In the genomic region with DNA sequence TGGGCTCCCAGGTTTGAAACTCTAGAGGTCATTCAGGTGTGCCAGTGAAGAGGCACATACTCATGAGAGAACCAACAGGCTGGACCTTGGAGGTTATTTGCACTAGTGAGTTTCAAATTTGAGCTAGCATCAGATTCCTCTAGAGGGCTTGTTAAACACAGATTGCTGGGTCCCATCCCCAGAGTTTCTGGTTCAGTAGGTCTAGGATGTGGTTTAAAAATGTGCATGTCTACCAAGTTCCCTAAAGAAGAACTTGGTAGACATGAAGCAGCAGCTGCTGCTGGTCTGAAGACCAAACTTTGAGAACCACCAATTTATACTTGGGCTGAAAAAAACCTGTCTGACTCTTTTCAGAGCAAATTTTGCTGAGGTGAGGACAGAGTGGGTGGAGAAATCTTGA, we compare ENCODE assay signal across 10 cellular contexts.
DNase-seq lines count a peak whose midpoint lies in the region; ATAC-seq and TF ChIP-seq lines count a peak whose summit lies in the region.
"Had no signal": no experiment of that assay in that cellular context is flagged by ENCODE, and none has a peak within 500 bp of the region (broad histone marks: within the 10 kb centered on the region; RNA-seq: fewer than 3 reads in every experiment).

No MANE protein-coding gene starts in this region.

- peaks cover 43% of the 10 kb centered on the region for H3K4me1 ChIP-seq in right cardiac atrium (ENCODE audit: control insufficient read depth, insufficient read depth, low read length)

- H3K36me3 Mint-ChIP-seq in glutamatergic neuron (ENCODE audit: unreplicated experiment), result peaks cover 5% of the 10 kb centered on the region

- H3K27me3 ChIP-seq in right cardiac atrium (ENCODE audit: control insufficient read depth, insufficient read depth), result no peaks in the 10 kb centered on the region

- intact Hi-C loops in right cardiac atrium (cut with DNase I), result no loop called here
- intact Hi-C loops in left ventricle myocardium superior (cut with micrococcal nuclease), result no loop called here

- H3K27me3 Mint-ChIP-seq in glutamatergic neuron (ENCODE audit: unreplicated experiment), result peaks cover 12% of the 10 kb centered on the region

- no peak overlapping the region for H3K4me3 Mint-ChIP-seq in glutamatergic neuron (ENCODE audit: unreplicated experiment)

- DNase-seq in right cardiac atrium, result no peak
- no peak for DNase-seq in left ventricle myocardium superior
- no peak for DNase-seq in glutamatergic neuron
- DNase-seq in NCI-H446 treated with DMSO at 0.1 percent for 48 hours (lab: John Stamatoyannopoulos, UW), result no peak
- DNase-seq in GM03348 (ENCODE audit: low spot score), result no peak
- DNase-seq: NCI-H1694 treated with DMSO at 0.1 percent for 48 hours, T-helper 9 cell had no signal

- H3K27ac ChIP-seq in right cardiac atrium (ENCODE audit: low read length) (peak overlapping the region; percentile 37), KOPT-K1 (ENCODE audit: low read depth, low read length, poor library complexity, severe bottlenecking) (peak overlapping the region; percentile 46)

- H3K9me3 ChIP-seq in right cardiac atrium (ENCODE audit: control insufficient read depth, low read length), result no peaks in the 10 kb centered on the region
- no peaks in the 10 kb centered on the region for H3K9me3 ChIP-seq in KOPT-K1 (ENCODE audit: insufficient read depth, low read length, poor library complexity, severe bottlenecking)

- H3K4me1 Mint-ChIP-seq in glutamatergic neuron (ENCODE audit: low read depth, unreplicated experiment), result peaks cover 65% of the 10 kb centered on the region

- H3K36me3 ChIP-seq in KOPT-K1 (ENCODE audit: insufficient read depth, low read length), result 0 out of 2 replicates have a peak, but pooled peaks cover 5% of the 10 kb centered on the region

- no peak for TF ChIP-seq CTCF in glutamatergic neuron (IDR thresholded peaks at IDR 0.05; ENCODE audit: partially characterized antibody, unreplicated experiment)

- H3K27ac Mint-ChIP-seq in glutamatergic neuron (ENCODE audit: unreplicated experiment), result peak overlapping the region; percentile 53

- ATAC-seq in right cardiac atrium (no peak), left ventricle myocardium superior (no peak), HG03571 (IDR thresholded peaks at IDR 0.05; ENCODE audit: unreplicated experiment) (no peak), HG03565 (IDR thresholded peaks at IDR 0.05; ENCODE audit: unreplicated experiment) (no peak)

- H3K4me3 ChIP-seq in right cardiac atrium (ENCODE audit: low read length), result no peak overlapping the region

- H3K9me3 Mint-ChIP-seq in glutamatergic neuron (ENCODE audit: unreplicated experiment), result peaks cover 16% of the 10 kb centered on the region
